Comparison of ENCODE assay signal across 9 cellular contexts in genomic region chr1:155278689-155279160, GRCh38. TPM values are rescaled to one million over a fixed set of nuclear protein-coding genes. Genes with fewer than 3 reads are reported as not detected.
DNase-seq lines count a peak whose midpoint lies in the region; TF ChIP-seq lines count a peak whose summit lies in the region.
"Had no signal": no experiment of that assay in that cellular context is flagged by ENCODE, and none has a peak within 500 bp of the region (broad histone marks: within the 10 kb centered on the region; RNA-seq: fewer than 3 reads in every experiment).

No MANE protein-coding gene starts in this region.

- POLR2A ChIA-PET in HEK293 (lab: Yijun Ruan, JAX) = interaction anchor here (0.6 to 1.3 kb wide), 4 partner anchors 14 to 277 kb away, joined by 3 to 4 read pairs (median 3); no protein-coding TSS in a partner anchor

- no peaks in the 10 kb centered on the region for H3K36me3 Mint-ChIP-seq in activated T-helper 2 cell treated with anti-CD3 and anti-CD28 coated beads, Interferon-gamma antibody, Interleukin-2, Interleukin-4, amounts not matched to agents 10 μg/mL and 5 μg/mL and 100 μg/mL, durations not matched to agents 14 hours and 24 hours and 36 hours (ENCODE audit: low read depth)

- peaks cover 22% of the 10 kb centered on the region for H3K4me1 Mint-ChIP-seq in activated T-helper 2 cell treated with anti-CD3 and anti-CD28 coated beads, Interferon-gamma antibody, Interleukin-2, Interleukin-4, amounts not matched to agents 10 μg/mL and 5 μg/mL and 100 μg/mL, durations not matched to agents 14 hours and 24 hours and 36 hours (ENCODE audit: low read depth)

- H3K27me3 ChIP-seq in BE2C (no peaks in the 10 kb centered on the region), left ventricle myocardium inferior (ENCODE audit: low read depth) (no peaks in the 10 kb centered on the region)
- H3K27me3 ChIP-seq: sigmoid colon had no signal

- H3K4me1 ChIP-seq in BE2C (peaks cover 2% of the 10 kb centered on the region), HEK293 (ENCODE audit: control insufficient read depth, insufficient read depth, low read length) (no peaks in the 10 kb centered on the region), left ventricle myocardium inferior (peaks cover 29% of the 10 kb centered on the region)

- CTCF ChIA-PET in HEK293 (lab: Yijun Ruan, JAX) = interaction anchor here (0.6 to 1.8 kb wide), 6 partner anchors 25 to 53 kb away, joined by 3 to 9 read pairs (median 4); no protein-coding TSS in a partner anchor

- H3K9me3 Mint-ChIP-seq in activated T-helper 2 cell treated with anti-CD3 and anti-CD28 coated beads, Interferon-gamma antibody, Interleukin-2, Interleukin-4, amounts not matched to agents 10 μg/mL and 5 μg/mL and 100 μg/mL, durations not matched to agents 14 hours and 24 hours and 36 hours = no peaks in the 10 kb centered on the region

- TF ChIP-seq CTCF in BE2C (IDR thresholded peaks at IDR 0.05; ENCODE audit: low read depth, low read length) (no peak), HEK293 (tag by site-specific recombination; IDR thresholded peaks at IDR 0.05) (no peak), left ventricle myocardium inferior (IDR thresholded peaks at IDR 0.05; ENCODE audit: borderline replicate concordance) (no peak)

- H3K36me3 ChIP-seq in BE2C = no peaks in the 10 kb centered on the region
- H3K36me3 ChIP-seq in HEK293 (ENCODE audit: control insufficient read depth in 2 of 2, insufficient read depth in 1 of 2, low read length in 2 of 2) = peaks cover 0 to 5% of the 10 kb centered on the region in 2 experiments; a peak in 1 of 3 replicates
- H3K36me3 ChIP-seq in left ventricle myocardium inferior = no peaks in the 10 kb centered on the region
- H3K36me3 ChIP-seq: sigmoid colon had no signal

- H3K9me3 ChIP-seq in BE2C (no peaks in the 10 kb centered on the region), HEK293 (ENCODE audit: control insufficient read depth, insufficient read depth, low read depth, low read length) (no peaks in the 10 kb centered on the region), left ventricle myocardium inferior (replicated peaks) (no peaks in the 10 kb centered on the region)
- H3K9me3 ChIP-seq: sigmoid colon had no signal

- no peak for DNase-seq in BE2C
- no peak for DNase-seq in activated T-helper 2 cell treated with anti-CD3 and anti-CD28 coated beads, Interferon-gamma antibody, Interleukin-2, Interleukin-4, amounts not matched to agents 10 μg/mL and 5 μg/mL and 100 μg/mL, durations not matched to agents 14 hours and 24 hours and 36 hours (ENCODE audit: low spot score)
- DNase-seq in medulla oblongata (ENCODE audit: extremely low spot score) = peak; percentile 8
- DNase-seq in NOMO-1 treated with dmso at 0.1 percent for 144 hours (lab: John Stamatoyannopoulos, UW; ENCODE audit: unreplicated experiment) = no peak
- DNase-seq in NCI-H1436 (lab: John Stamatoyannopoulos, UW) = no peak
- no peak for DNase-seq in left ventricle myocardium inferior
- DNase-seq in NCI-H187 treated with DMSO at 0.1 percent for 48 hours (lab: John Stamatoyannopoulos, UW) = no peak

- peak overlapping the region; percentile 86 for H3K4me3 ChIP-seq in BE2C (ENCODE audit: low read depth, low read length)
- no peak overlapping the region; the same call in 1 of the 2 replicates for H3K4me3 ChIP-seq in HEK293 (ENCODE audit: low read depth, low read length)
- H3K4me3 ChIP-seq in left ventricle myocardium inferior = no peak overlapping the region

- no peaks in the 10 kb centered on the region for H3K27me3 Mint-ChIP-seq in activated T-helper 2 cell treated with anti-CD3 and anti-CD28 coated beads, Interferon-gamma antibody, Interleukin-2, Interleukin-4, amounts not matched to agents 10 μg/mL and 5 μg/mL and 100 μg/mL, durations not matched to agents 14 hours and 24 hours and 36 hours (ENCODE audit: low read depth)

- peak overlapping the region; percentile 56 for H3K4me3 Mint-ChIP-seq in activated T-helper 2 cell treated with anti-CD3 and anti-CD28 coated beads, Interferon-gamma antibody, Interleukin-2, Interleukin-4, amounts not matched to agents 10 μg/mL and 5 μg/mL and 100 μg/mL, durations not matched to agents 14 hours and 24 hours and 36 hours (ENCODE audit: low read depth)

- intact Hi-C loops in activated T-helper 2 cell treated with anti-CD3 and anti-CD28 coated beads, Interferon-gamma antibody, Interleukin-2, Interleukin-4, amounts not matched to agents 10 μg/mL and 5 μg/mL and 100 μg/mL, durations not matched to agents 14 hours and 24 hours and 36 hours (cut with micrococcal nuclease) = loop anchor here (5.0 to 10.0 kb wide), 2 partner anchors 71 to 466 kb away; partner anchors contain the start of genes MTX1 and THBS3
- intact Hi-C loops in left ventricle myocardium inferior (cut with micrococcal nuclease) = loop anchor here (5.0 kb wide), 1 partner anchor 44 kb away; the partner anchor contains the start of gene RUSC1

- H3K27ac ChIP-seq in HEK293 (ENCODE audit: extremely low read depth, low read depth, low read length) = no peak overlapping the region
- H3K27ac ChIP-seq in left ventricle myocardium inferior (replicated peaks) = no peak overlapping the region

- H3K27ac Mint-ChIP-seq in activated T-helper 2 cell treated with anti-CD3 and anti-CD28 coated beads, Interferon-gamma antibody, Interleukin-2, Interleukin-4, amounts not matched to agents 10 μg/mL and 5 μg/mL and 100 μg/mL, durations not matched to agents 14 hours and 24 hours and 36 hours = no peak overlapping the region

TF ChIP-seq in HEK293, 187 proteins besides CTCF, POLR2A, EP300 and RAD21:
- peak; percentile 35; the same call in 1 of the 2 replicates for TF ChIP-seq ZNF366 (tag by site-specific recombination; conservative IDR thresholded peaks at IDR 0.05)
- no peak for TF ChIP-seq ZNF354C (tag by site-specific recombination; IDR thresholded peaks at IDR 0.05; ENCODE audit: borderline replicate concordance, low read depth)
- no peak for TF ChIP-seq ZNF404 (tag by site-specific recombination; IDR thresholded peaks at IDR 0.05)
- TF ChIP-seq ZNF214 (tag by site-specific recombination; IDR thresholded peaks at IDR 0.05; ENCODE audit: borderline replicate concordance) = no peak
- TF ChIP-seq ZNF18 (tag by site-specific recombination; IDR thresholded peaks at IDR 0.05) = peak; percentile 28
- TF ChIP-seq ZNF324 (tag by site-specific recombination; IDR thresholded peaks at IDR 0.05) = no peak
- no peak for TF ChIP-seq ZNF548 (tag by site-specific recombination; IDR thresholded peaks at IDR 0.05)
- no peak for TF ChIP-seq ZNF704 (tag by site-specific recombination; IDR thresholded peaks at IDR 0.05)

RNA-seq across cellular contexts. Expression of gene HCN3, which starts 1.5 kb away (rescaled TPM):
- 10.0 TPM for polyA plus RNA-seq in BE2C (2012; ENCODE audit: insufficient read depth, insufficient read length, low read depth)
- total RNA-seq in activated T-helper 2 cell treated with anti-CD3 and anti-CD28 coated beads, Interferon-gamma antibody, Interleukin-2, Interleukin-4, amounts not matched to agents 10 μg/mL and 5 μg/mL and 100 μg/mL, durations not matched to agents 14 hours and 24 hours and 36 hours = 4.8 and 5.4 TPM in 2 replicates
- 1.2 TPM for total RNA-seq in left ventricle myocardium inferior

RNA-seq across cellular contexts. Expression of gene CLK2, which starts 5.4 kb away (rescaled TPM):
- polyA plus RNA-seq in BE2C (2012; ENCODE audit: insufficient read depth, insufficient read length, low read depth) = 129 TPM
- total RNA-seq in activated T-helper 2 cell treated with anti-CD3 and anti-CD28 coated beads, Interferon-gamma antibody, Interleukin-2, Interleukin-4, amounts not matched to agents 10 μg/mL and 5 μg/mL and 100 μg/mL, durations not matched to agents 14 hours and 24 hours and 36 hours = 95.7 and 96.8 TPM in 2 replicates
- total RNA-seq in left ventricle myocardium inferior = 18.1 TPM

RNA-seq across cellular contexts. Expression of gene SCAMP3, which starts 16.6 kb away (rescaled TPM):
- polyA plus RNA-seq in BE2C (2012; ENCODE audit: insufficient read depth, insufficient read length, low read depth) = 203 TPM
- total RNA-seq in activated T-helper 2 cell treated with anti-CD3 and anti-CD28 coated beads, Interferon-gamma antibody, Interleukin-2, Interleukin-4, amounts not matched to agents 10 μg/mL and 5 μg/mL and 100 μg/mL, durations not matched to agents 14 hours and 24 hours and 36 hours = 113 and 123 TPM in 2 replicates
- 57.1 TPM for total RNA-seq in left ventricle myocardium inferior

RNA-seq across cellular contexts. Expression of gene PKLR, which starts 22.5 kb away (rescaled TPM):
- polyA plus RNA-seq in BE2C (2012; ENCODE audit: insufficient read depth, insufficient read length, low read depth) = not detected
- total RNA-seq in activated T-helper 2 cell treated with anti-CD3 and anti-CD28 coated beads, Interferon-gamma antibody, Interleukin-2, Interleukin-4, amounts not matched to agents 10 μg/mL and 5 μg/mL and 100 μg/mL, durations not matched to agents 14 hours and 24 hours and 36 hours = not detected in 2 replicates
- not detected for total RNA-seq in left ventricle myocardium inferior
- total RNA-seq: sigmoid colon had no signal

RNA-seq across cellular contexts. Expression of gene ENTREP3, which starts 23.4 kb away (rescaled TPM):
- 59.3 TPM for polyA plus RNA-seq in BE2C (2012; ENCODE audit: insufficient read depth, insufficient read length, low read depth)
- total RNA-seq in activated T-helper 2 cell treated with anti-CD3 and anti-CD28 coated beads, Interferon-gamma antibody, Interleukin-2, Interleukin-4, amounts not matched to agents 10 μg/mL and 5 μg/mL and 100 μg/mL, durations not matched to agents 14 hours and 24 hours and 36 hours = 42.5 and 45.5 TPM in 2 replicates
- total RNA-seq in left ventricle myocardium inferior = 13.9 TPM
